ENCODE assay signal across 1 cellular context in genomic region chr1:201945157-201945556, GRCh38.
A peak's percentile ranks its signal among the peaks of the same experiment; 100 is the strongest.
TF ChIP-seq lines count a peak whose summit lies in the region.

No MANE protein-coding gene starts in this region.

TF ChIP-seq in K562, 482 proteins besides CTCF, POLR2A, EP300 and RAD21 (continued from another document and continues in another):
- TF ChIP-seq AFF1 (IDR thresholded peaks at IDR 0.05; ENCODE audit: low read depth in 1 of 2, partially characterized antibody in 2 of 2) = peak in 1 of 2 experiments; percentile 49
- TF ChIP-seq ETV5 (CRISPR knock-in tag; IDR thresholded peaks at IDR 0.05; ENCODE audit: low read depth) = no peak
- no peak for TF ChIP-seq ARID3B (CRISPR knock-in tag; IDR thresholded peaks at IDR 0.05; ENCODE audit: borderline replicate concordance)
- TF ChIP-seq GTF2F1 (IDR thresholded peaks at IDR 0.05; ENCODE audit: low read depth, low read length) = no peak
- TF ChIP-seq MTA2 (IDR thresholded peaks at IDR 0.05; ENCODE audit: low read depth) = peak; percentile 21; the same call in 1 of the 2 replicates
- TF ChIP-seq HMGXB4 (CRISPR knock-in tag; IDR thresholded peaks at IDR 0.05) = no peak
- TF ChIP-seq ZBTB26 (CRISPR knock-in tag; IDR thresholded peaks at IDR 0.05) = no peak
- TF ChIP-seq ZNF347 (CRISPR knock-in tag; IDR thresholded peaks at IDR 0.05; ENCODE audit: low read depth) = no peak
- no peak for TF ChIP-seq HOXB6 (CRISPR knock-in tag; IDR thresholded peaks at IDR 0.05; ENCODE audit: borderline replicate concordance)
- TF ChIP-seq DACH1 (IDR thresholded peaks at IDR 0.05; ENCODE audit: partially characterized antibody) = no peak
- TF ChIP-seq NFIC (IDR thresholded peaks at IDR 0.05) = peak; percentile 23; the same call in 1 of the 2 replicates
- TF ChIP-seq KLF1 (tag; IDR thresholded peaks at IDR 0.05) = no peak
- TF ChIP-seq CHD1 (IDR thresholded peaks at IDR 0.05; ENCODE audit: low read length) = no peak
- no peak for TF ChIP-seq ZNF696 (CRISPR knock-in tag; conservative IDR thresholded peaks at IDR 0.05)
- TF ChIP-seq ZHX1 (conservative IDR thresholded peaks at IDR 0.05; ENCODE audit: low read length) = 0 out of 2 replicates have a peak, but pooled peaks have one; percentile 30
- TF ChIP-seq ZNF395 (CRISPR knock-in tag; IDR thresholded peaks at IDR 0.05) = no peak
- TF ChIP-seq TOE1 (IDR thresholded peaks at IDR 0.05; ENCODE audit: borderline replicate concordance) = peak; percentile 41; the same call in 1 of the 2 replicates
- TF ChIP-seq TOE1 (CRISPR knock-in tag; IDR thresholded peaks at IDR 0.05; ENCODE audit: borderline replicate concordance, low read depth) = no peak
- TF ChIP-seq CEBPB (tag; IDR thresholded peaks at IDR 0.05) = no peak
- no peak for TF ChIP-seq HEY1 (CRISPR knock-in tag; IDR thresholded peaks at IDR 0.05; ENCODE audit: borderline replicate concordance)
- TF ChIP-seq MEF2A (IDR thresholded peaks at IDR 0.05; ENCODE audit: control insufficient read depth, low read depth, low read length) = no peak
- no peak for TF ChIP-seq BCLAF1 (IDR thresholded peaks at IDR 0.05; ENCODE audit: borderline replicate concordance in 1 of 2, control insufficient read depth in 1 of 2, low read depth in 2 of 2, low read length in 1 of 2)
- no peak for TF ChIP-seq KDM4B (IDR thresholded peaks at IDR 0.05; ENCODE audit: borderline replicate concordance in 2 of 2, low read depth in 1 of 2)
- TF ChIP-seq HNRNPH1 (optimal IDR thresholded peaks at IDR 0.05; ENCODE audit: low read depth, low read length) = no peak
- TF ChIP-seq CC2D1A (IDR thresholded peaks at IDR 0.05) = no peak
- TF ChIP-seq XRCC3 (IDR thresholded peaks at IDR 0.05) = no peak
- TF ChIP-seq ZNF561 (CRISPR knock-in tag; conservative IDR thresholded peaks at IDR 0.05) = no peak
- TF ChIP-seq MTF1 (CRISPR knock-in tag; IDR thresholded peaks at IDR 0.05; ENCODE audit: borderline replicate concordance) = no peak
- TF ChIP-seq ZNF77 (CRISPR knock-in tag; IDR thresholded peaks at IDR 0.05) = no peak
- TF ChIP-seq ZSCAN29 (IDR thresholded peaks at IDR 0.05) = no peak
- TF ChIP-seq RUNX1 (IDR thresholded peaks at IDR 0.05; ENCODE audit: low read depth) = no peak
- TF ChIP-seq KDM5B (IDR thresholded peaks at IDR 0.05; ENCODE audit: insufficient replicate concordance, low read depth, low read length) = no peak
- TF ChIP-seq DIDO1 (tag; IDR thresholded peaks at IDR 0.05; ENCODE audit: low read depth) = no peak
- no peak for TF ChIP-seq ZNF165 (CRISPR knock-in tag; IDR thresholded peaks at IDR 0.05; ENCODE audit: borderline replicate concordance)
- no peak for TF ChIP-seq ZNF398 (CRISPR knock-in tag; IDR thresholded peaks at IDR 0.05)
- no peak for TF ChIP-seq TSC22D4 (tag; IDR thresholded peaks at IDR 0.05)
- TF ChIP-seq SNIP1 (IDR thresholded peaks at IDR 0.05; ENCODE audit: low read depth) = no peak
- no peak for TF ChIP-seq CEBPZ (IDR thresholded peaks at IDR 0.05; ENCODE audit: borderline replicate concordance, low read depth, low read length)
